ENCODE assay signal across 1 cellular context in genomic region chr5:893137-893506, GRCh38.
TF ChIP-seq lines count a peak whose summit lies in the region.

No MANE protein-coding gene starts in this region.

TF ChIP-seq in HepG2, 621 proteins besides CTCF, POLR2A, EP300 and RAD21 (continues in another document):
- TF ChIP-seq YEATS4 (CRISPR knock-in tag; IDR thresholded peaks at IDR 0.05; ENCODE audit: borderline replicate concordance): no peak
- 0 out of 2 replicates have a peak, but pooled peaks have one; percentile 23 for TF ChIP-seq CAMTA2 (CRISPR knock-in tag; IDR thresholded peaks at IDR 0.05; ENCODE audit: borderline replicate concordance)
- no peak for TF ChIP-seq REL (CRISPR knock-in tag; conservative IDR thresholded peaks at IDR 0.05)
- no peak for TF ChIP-seq ZNF567 (CRISPR knock-in tag; IDR thresholded peaks at IDR 0.05; ENCODE audit: borderline replicate concordance)
- no peak for TF ChIP-seq TOPORS (CRISPR knock-in tag; IDR thresholded peaks at IDR 0.05)
- no peak for TF ChIP-seq POLR2AphosphoS2 (IDR thresholded peaks at IDR 0.05; ENCODE audit: low read depth, low read length)
- 0 out of 2 replicates have a peak, but pooled peaks have one; percentile 6 for TF ChIP-seq KAT7 (CRISPR knock-in tag; IDR thresholded peaks at IDR 0.05; ENCODE audit: borderline replicate concordance)
- TF ChIP-seq ELF1 (CRISPR knock-in tag; IDR thresholded peaks at IDR 0.05): no peak
- 0 out of 2 replicates have a peak, but pooled peaks have one; percentile 1 for TF ChIP-seq KDM5A (IDR thresholded peaks at IDR 0.05; ENCODE audit: borderline replicate concordance, low read length)
- no peak for TF ChIP-seq ZNF569 (CRISPR knock-in tag; IDR thresholded peaks at IDR 0.05; ENCODE audit: borderline replicate concordance)
- TF ChIP-seq ZNF720 (CRISPR knock-in tag; IDR thresholded peaks at IDR 0.05): no peak
- TF ChIP-seq, protein P1, sequence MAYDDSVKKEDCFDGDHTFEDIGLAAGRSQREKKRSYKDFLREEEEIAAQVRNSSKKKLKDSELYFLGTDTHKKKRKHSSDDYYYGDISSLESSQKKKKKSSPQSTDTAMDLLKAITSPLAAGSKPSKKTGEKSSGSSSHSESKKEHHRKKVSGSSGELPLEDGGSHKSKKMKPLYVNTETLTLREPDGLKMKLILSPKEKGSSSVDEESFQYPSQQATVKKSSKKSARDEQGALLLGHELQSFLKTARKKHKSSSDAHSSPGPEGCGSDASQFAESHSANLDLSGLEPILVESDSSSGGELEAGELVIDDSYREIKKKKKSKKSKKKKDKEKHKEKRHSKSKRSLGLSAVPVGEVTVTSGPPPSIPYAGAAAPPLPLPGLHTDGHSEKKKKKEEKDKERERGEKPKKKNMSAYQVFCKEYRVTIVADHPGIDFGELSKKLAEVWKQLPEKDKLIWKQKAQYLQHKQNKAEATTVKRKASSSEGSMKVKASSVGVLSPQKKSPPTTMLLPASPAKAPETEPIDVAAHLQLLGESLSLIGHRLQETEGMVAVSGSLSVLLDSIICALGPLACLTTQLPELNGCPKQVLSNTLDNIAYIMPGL (CRISPR knock-in tag; IDR thresholded peaks at IDR 0.05; ENCODE audit: borderline replicate concordance in 1 of 2, low read depth in 1 of 2): no peak
- TF ChIP-seq ZNF460 (CRISPR knock-in tag; IDR thresholded peaks at IDR 0.05; ENCODE audit: borderline replicate concordance): no peak
- TF ChIP-seq RFXAP (CRISPR knock-in tag; IDR thresholded peaks at IDR 0.05; ENCODE audit: borderline replicate concordance): no peak
- no peak for TF ChIP-seq SMAD9 (CRISPR knock-in tag; IDR thresholded peaks at IDR 0.05)
- TF ChIP-seq ETV5 (CRISPR knock-in tag; IDR thresholded peaks at IDR 0.05; ENCODE audit: borderline replicate concordance): no peak
- TF ChIP-seq NR2F6 (IDR thresholded peaks at IDR 0.05): no peak
- no peak for TF ChIP-seq NR2F6 (CRISPR knock-in tag; IDR thresholded peaks at IDR 0.05)
- TF ChIP-seq TGIF2 (CRISPR knock-in tag; IDR thresholded peaks at IDR 0.05): no peak
- TF ChIP-seq BORCS8-MEF2B (CRISPR knock-in tag; IDR thresholded peaks at IDR 0.05): no peak
- TF ChIP-seq ZNF672 (CRISPR knock-in tag; IDR thresholded peaks at IDR 0.05): no peak
- TF ChIP-seq DMTF1 (CRISPR knock-in tag; IDR thresholded peaks at IDR 0.05): no peak
- no peak for TF ChIP-seq IRF2 (CRISPR knock-in tag; IDR thresholded peaks at IDR 0.05)
- TF ChIP-seq PHB2 (IDR thresholded peaks at IDR 0.05; ENCODE audit: partially characterized antibody): no peak
- no peak for TF ChIP-seq ZNF891 (CRISPR knock-in tag; IDR thresholded peaks at IDR 0.05)
- TF ChIP-seq ZNF749 (CRISPR knock-in tag; IDR thresholded peaks at IDR 0.05; ENCODE audit: borderline replicate concordance): no peak
- no peak for TF ChIP-seq BCL3 (CRISPR knock-in tag; IDR thresholded peaks at IDR 0.05)
- no peak for TF ChIP-seq SMAD1 (CRISPR knock-in tag; IDR thresholded peaks at IDR 0.05; ENCODE audit: borderline replicate concordance, low read depth)
- TF ChIP-seq ARID2 (CRISPR knock-in tag; IDR thresholded peaks at IDR 0.05; ENCODE audit: borderline replicate concordance): peak; percentile 5; the same call in 1 of the 2 replicates
- no peak for TF ChIP-seq ZSCAN29 (CRISPR knock-in tag; conservative IDR thresholded peaks at IDR 0.05)
- TF ChIP-seq ZNF430 (CRISPR knock-in tag; IDR thresholded peaks at IDR 0.05): no peak
- TF ChIP-seq ZNF598 (CRISPR knock-in tag; IDR thresholded peaks at IDR 0.05; ENCODE audit: borderline replicate concordance): no peak
- TF ChIP-seq HNF4A (CRISPR knock-in tag; IDR thresholded peaks at IDR 0.05): peak; percentile 8; the same call in 1 of the 2 replicates
- no peak for TF ChIP-seq GZF1 (CRISPR knock-in tag; IDR thresholded peaks at IDR 0.05)
- no peak for TF ChIP-seq ZBTB34 (CRISPR knock-in tag; IDR thresholded peaks at IDR 0.05)
- TF ChIP-seq NFKB2 (CRISPR knock-in tag; IDR thresholded peaks at IDR 0.05; ENCODE audit: borderline replicate concordance): no peak
- TF ChIP-seq, protein P2, sequence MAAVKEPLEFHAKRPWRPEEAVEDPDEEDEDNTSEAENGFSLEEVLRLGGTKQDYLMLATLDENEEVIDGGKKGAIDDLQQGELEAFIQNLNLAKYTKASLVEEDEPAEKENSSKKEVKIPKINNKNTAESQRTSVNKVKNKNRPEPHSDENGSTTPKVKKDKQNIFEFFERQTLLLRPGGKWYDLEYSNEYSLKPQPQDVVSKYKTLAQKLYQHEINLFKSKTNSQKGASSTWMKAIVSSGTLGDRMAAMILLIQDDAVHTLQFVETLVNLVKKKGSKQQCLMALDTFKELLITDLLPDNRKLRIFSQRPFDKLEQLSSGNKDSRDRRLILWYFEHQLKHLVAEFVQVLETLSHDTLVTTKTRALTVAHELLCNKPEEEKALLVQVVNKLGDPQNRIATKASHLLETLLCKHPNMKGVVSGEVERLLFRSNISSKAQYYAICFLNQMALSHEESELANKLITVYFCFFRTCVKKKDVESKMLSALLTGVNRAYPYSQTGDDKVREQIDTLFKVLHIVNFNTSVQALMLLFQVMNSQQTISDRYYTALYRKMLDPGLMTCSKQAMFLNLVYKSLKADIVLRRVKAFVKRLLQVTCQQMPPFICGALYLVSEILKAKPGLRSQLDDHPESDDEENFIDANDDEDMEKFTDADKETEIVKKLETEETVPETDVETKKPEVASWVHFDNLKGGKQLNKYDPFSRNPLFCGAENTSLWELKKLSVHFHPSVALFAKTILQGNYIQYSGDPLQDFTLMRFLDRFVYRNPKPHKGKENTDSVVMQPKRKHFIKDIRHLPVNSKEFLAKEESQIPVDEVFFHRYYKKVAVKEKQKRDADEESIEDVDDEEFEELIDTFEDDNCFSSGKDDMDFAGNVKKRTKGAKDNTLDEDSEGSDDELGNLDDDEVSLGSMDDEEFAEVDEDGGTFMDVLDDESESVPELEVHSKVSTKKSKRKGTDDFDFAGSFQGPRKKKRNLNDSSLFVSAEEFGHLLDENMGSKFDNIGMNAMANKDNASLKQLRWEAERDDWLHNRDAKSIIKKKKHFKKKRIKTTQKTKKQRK (IDR thresholded peaks at IDR 0.05; ENCODE audit: low read length): no peak
- TF ChIP-seq, protein P3, sequence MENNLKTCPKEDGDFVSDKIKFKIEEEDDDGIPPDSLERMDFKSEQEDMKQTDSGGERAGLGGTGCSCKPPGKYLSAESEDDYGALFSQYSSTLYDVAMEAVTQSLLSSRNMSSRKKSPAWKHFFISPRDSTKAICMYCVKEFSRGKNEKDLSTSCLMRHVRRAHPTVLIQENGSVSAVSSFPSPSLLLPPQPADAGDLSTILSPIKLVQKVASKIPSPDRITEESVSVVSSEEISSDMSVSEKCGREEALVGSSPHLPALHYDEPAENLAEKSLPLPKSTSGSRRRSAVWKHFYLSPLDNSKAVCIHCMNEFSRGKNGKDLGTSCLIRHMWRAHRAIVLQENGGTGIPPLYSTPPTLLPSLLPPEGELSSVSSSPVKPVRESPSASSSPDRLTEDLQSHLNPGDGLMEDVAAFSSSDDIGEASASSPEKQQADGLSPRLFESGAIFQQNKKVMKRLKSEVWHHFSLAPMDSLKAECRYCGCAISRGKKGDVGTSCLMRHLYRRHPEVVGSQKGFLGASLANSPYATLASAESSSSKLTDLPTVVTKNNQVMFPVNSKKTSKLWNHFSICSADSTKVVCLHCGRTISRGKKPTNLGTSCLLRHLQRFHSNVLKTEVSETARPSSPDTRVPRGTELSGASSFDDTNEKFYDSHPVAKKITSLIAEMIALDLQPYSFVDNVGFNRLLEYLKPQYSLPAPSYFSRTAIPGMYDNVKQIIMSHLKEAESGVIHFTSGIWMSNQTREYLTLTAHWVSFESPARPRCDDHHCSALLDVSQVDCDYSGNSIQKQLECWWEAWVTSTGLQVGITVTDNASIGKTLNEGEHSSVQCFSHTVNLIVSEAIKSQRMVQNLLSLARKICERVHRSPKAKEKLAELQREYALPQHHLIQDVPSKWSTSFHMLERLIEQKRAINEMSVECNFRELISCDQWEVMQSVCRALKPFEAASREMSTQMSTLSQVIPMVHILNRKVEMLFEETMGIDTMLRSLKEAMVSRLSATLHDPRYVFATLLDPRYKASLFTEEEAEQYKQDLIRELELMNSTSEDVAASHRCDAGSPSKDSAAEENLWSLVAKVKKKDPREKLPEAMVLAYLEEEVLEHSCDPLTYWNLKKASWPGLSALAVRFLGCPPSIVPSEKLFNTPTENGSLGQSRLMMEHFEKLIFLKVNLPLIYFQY (CRISPR knock-in tag; IDR thresholded peaks at IDR 0.05; ENCODE audit: borderline replicate concordance): 0 out of 2 replicates have a peak, but pooled peaks have one; percentile 10
- TF ChIP-seq DMAP1 (CRISPR knock-in tag; IDR thresholded peaks at IDR 0.05): no peak
- no peak for TF ChIP-seq ZNF792 (CRISPR knock-in tag; IDR thresholded peaks at IDR 0.05)
- TF ChIP-seq, protein P4, sequence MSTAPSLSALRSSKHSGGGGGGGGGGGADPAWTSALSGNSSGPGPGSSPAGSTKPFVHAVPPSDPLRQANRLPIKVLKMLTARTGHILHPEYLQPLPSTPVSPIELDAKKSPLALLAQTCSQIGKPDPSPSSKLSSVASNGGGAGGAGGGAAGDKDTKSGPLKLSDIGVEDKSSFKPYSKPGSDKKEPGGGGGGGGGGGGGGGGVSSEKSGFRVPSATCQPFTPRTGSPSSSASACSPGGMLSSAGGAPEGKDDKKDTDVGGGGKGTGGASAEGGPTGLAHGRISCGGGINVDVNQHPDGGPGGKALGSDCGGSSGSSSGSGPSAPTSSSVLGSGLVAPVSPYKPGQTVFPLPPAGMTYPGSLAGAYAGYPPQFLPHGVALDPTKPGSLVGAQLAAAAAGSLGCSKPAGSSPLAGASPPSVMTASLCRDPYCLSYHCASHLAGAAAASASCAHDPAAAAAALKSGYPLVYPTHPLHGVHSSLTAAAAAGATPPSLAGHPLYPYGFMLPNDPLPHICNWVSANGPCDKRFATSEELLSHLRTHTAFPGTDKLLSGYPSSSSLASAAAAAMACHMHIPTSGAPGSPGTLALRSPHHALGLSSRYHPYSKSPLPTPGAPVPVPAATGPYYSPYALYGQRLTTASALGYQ (CRISPR knock-in tag; IDR thresholded peaks at IDR 0.05): no peak
- no peak for TF ChIP-seq TARDBP (CRISPR knock-in tag; IDR thresholded peaks at IDR 0.05)
- no peak for TF ChIP-seq MAFF (IDR thresholded peaks at IDR 0.05; ENCODE audit: low read depth, low read length)
- no peak for TF ChIP-seq ZNF788 (CRISPR knock-in tag; IDR thresholded peaks at IDR 0.05; ENCODE audit: borderline replicate concordance)
- TF ChIP-seq, protein P5, sequence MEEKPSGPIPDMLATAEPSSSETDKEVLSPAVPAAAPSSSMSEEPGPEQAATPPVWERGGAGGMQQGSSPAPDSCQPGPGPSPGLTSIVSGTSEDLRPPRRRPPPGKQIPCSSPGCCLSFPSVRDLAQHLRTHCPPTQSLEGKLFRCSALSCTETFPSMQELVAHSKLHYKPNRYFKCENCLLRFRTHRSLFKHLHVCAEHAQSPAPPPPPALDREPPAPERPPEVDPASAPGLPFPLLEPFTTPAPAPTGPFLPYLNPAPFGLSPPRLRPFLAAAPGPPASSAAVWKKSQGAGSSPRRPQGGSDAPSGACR (CRISPR knock-in tag; IDR thresholded peaks at IDR 0.05): no peak
- TF ChIP-seq RNF2 (conservative IDR thresholded peaks at IDR 0.05; ENCODE audit: low read depth): no peak
- TF ChIP-seq ATF3 (CRISPR knock-in tag; IDR thresholded peaks at IDR 0.05): no peak
- TF ChIP-seq RORA (CRISPR knock-in tag; IDR thresholded peaks at IDR 0.05): no peak
- no peak for TF ChIP-seq MED8 (CRISPR knock-in tag; IDR thresholded peaks at IDR 0.05; ENCODE audit: insufficient replicate concordance)
- TF ChIP-seq, protein P6, sequence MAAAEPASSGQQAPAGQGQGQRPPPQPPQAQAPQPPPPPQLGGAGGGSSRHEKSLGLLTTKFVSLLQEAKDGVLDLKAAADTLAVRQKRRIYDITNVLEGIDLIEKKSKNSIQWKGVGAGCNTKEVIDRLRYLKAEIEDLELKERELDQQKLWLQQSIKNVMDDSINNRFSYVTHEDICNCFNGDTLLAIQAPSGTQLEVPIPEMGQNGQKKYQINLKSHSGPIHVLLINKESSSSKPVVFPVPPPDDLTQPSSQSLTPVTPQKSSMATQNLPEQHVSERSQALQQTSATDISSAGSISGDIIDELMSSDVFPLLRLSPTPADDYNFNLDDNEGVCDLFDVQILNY (CRISPR knock-in tag; conservative IDR thresholded peaks at IDR 0.05): no peak
